Comparison of ENCODE assay signal across 7 cellular contexts in the genomic region with DNA sequence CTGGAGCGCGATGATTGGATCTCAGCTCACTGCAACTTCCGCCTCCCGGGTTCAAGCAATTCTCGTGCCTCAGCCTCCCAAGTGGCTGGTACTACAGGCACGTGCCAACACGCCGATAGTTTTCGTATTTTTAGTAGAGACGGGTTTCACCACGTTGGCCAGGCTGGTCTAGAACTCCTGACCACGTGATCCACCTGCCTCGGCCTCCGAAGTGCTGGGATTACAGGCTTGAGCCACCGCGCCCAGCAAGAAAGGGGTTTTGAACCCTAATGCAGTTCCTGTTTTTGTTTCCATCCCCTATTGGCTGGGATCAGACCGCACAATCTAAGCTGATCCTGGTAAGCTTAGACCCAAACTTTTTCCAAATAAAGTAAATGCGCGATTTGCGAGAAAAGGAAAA. TPM values are rescaled to one million over a fixed set of nuclear protein-coding genes. Genes with fewer than 3 reads are reported as not detected.
DNase-seq lines count a peak whose midpoint lies in the region; TF ChIP-seq lines count a peak whose summit lies in the region.

No MANE protein-coding gene starts in this region.

- DNase-seq in astrocyte of the spinal cord (ENCODE audit: low read depth, low spot score) = no peak
- DNase-seq in left kidney (ENCODE audit: low read depth, low spot score) = peak; percentile 38
- DNase-seq in stomach = no peak
- no peak for DNase-seq in NCI-H2196 (lab: John Stamatoyannopoulos, UW; ENCODE audit: unreplicated experiment)
- no peak for DNase-seq in iPS-NIHi11 (ENCODE audit: low spot score)
- no peak for DNase-seq in hepatic stellate cell (ENCODE audit: low spot score)

- H3K27me3 ChIP-seq in HUES64 (ENCODE audit: insufficient read depth, low read length) (no peaks in the 10 kb centered on the region), stomach (no peaks in the 10 kb centered on the region)

- intact Hi-C loops in stomach (cut with DNase I; ENCODE audit: low total_unique reads) = no loop called here

- TF ChIP-seq CTCF in astrocyte of the spinal cord (IDR thresholded peaks at IDR 0.05; ENCODE audit: low read depth, low read length) (no peak), stomach (IDR thresholded peaks at IDR 0.05) (no peak)

- no peak for TF ChIP-seq POLR2A in stomach (IDR thresholded peaks at IDR 0.05)

- peak overlapping the region; percentile 94 for H3K4me3 ChIP-seq in HUES64 (ENCODE audit: low read length)
- peak overlapping the region; percentile 84 for H3K4me3 ChIP-seq in astrocyte of the spinal cord (ENCODE audit: low read depth, low read length)
- peak overlapping the region; percentile 72 to 80 (median 79) for H3K4me3 ChIP-seq in stomach

- H3K9me3 ChIP-seq in HUES64 (ENCODE audit: insufficient read depth, low read depth, low read length) (no peaks in the 10 kb centered on the region), stomach (peaks cover 0 to 48% (median 14%) of the 10 kb centered on the region in 4 donors)

- H3K27ac ChIP-seq in HUES64 (ENCODE audit: low read depth, low read length) (no peak overlapping the region; the same call in 1 of the 2 replicates), stomach (peak overlapping the region; percentile 6 to 91 (median 90))

- peaks cover 44% of the 10 kb centered on the region for H3K36me3 ChIP-seq in HUES64 (ENCODE audit: insufficient read depth, low read length)
- H3K36me3 ChIP-seq in stomach = peaks cover 0 to 44% (median 32%) of the 10 kb centered on the region in 4 donors

- 42% methylated on average over 17 of the region's 20 CpGs for WGBS in HUES64
- whole genome bisulfite sequencing in stomach, 5 donors = 32 to 39% (median 34%) methylated on average over 20 of the region's 20 CpGs

- H3K4me1 ChIP-seq in HUES64 (ENCODE audit: insufficient read depth, low read length) (peaks cover 20% of the 10 kb centered on the region), stomach (peaks cover 4 to 81% (median 24%) of the 10 kb centered on the region in 4 donors)

- TF ChIP-seq EP300 in stomach (IDR thresholded peaks at IDR 0.05) = no peak

- peak overlapping the region; percentile 96 for H3K9ac ChIP-seq in HUES64 (ENCODE audit: low read depth, low read length)

- in situ Hi-C loops in astrocyte of the spinal cord (cut with HindIII; ENCODE audit: low sequenced_read_pairs) = no loop called here

RNA-seq across cellular contexts. Expression of a gene that starts 0.9 kb away (rescaled TPM):
- 8.3 TPM for polyA plus RNA-seq in HUES64 (2013, experiment 1 of 2)
- polyA plus RNA-seq in HUES64 (2013, experiment 2 of 2) = 9.5 TPM
- 10 to 100 TPM in 3 of 5 donors, 1 to 10 TPM in 2; 1.2 to 51.4 (median 14.2) TPM for total RNA-seq in stomach
- polyA plus RNA-seq in stomach = 1 to 10 TPM; 4.1 to 6.3 (median 4.5) TPM
